Comparison of ENCODE assay signal across 8 cellular contexts in genomic region chr9:126861707-126862460, GRCh38. TPM values are rescaled to one million over a fixed set of nuclear protein-coding genes. Genes with fewer than 3 reads are reported as not detected.
DNase-seq lines count a peak whose midpoint lies in the region; ATAC-seq and TF ChIP-seq lines count a peak whose summit lies in the region.

No MANE protein-coding gene starts in this region.

- TF ChIP-seq CTCF in esophagus muscularis mucosa (IDR thresholded peaks at IDR 0.05) (no peak), progenitor cell of endocrine pancreas (IDR thresholded peaks at IDR 0.05; ENCODE audit: unreplicated experiment) (no peak)

- H3K27me3 Mint-ChIP-seq in progenitor cell of endocrine pancreas = peaks cover 17% of the 10 kb centered on the region

- DNase-seq in H7 (peak; percentile 52), SKM-1 (lab: John Stamatoyannopoulos, UW; ENCODE audit: unreplicated experiment) (peak; percentile 72), esophagus muscularis mucosa (ENCODE audit: extremely low spot score) (no peak), progenitor cell of endocrine pancreas (ENCODE audit: low spot score, unreplicated experiment) (no peak), NCI-H510A treated with DMSO at 0.1 percent for 48 hours (lab: John Stamatoyannopoulos, UW) (no peak)

- peak overlapping the region; percentile 80 for H3K27ac Mint-ChIP-seq in progenitor cell of endocrine pancreas

- H3K9me3 Mint-ChIP-seq in progenitor cell of endocrine pancreas (ENCODE audit: low read depth) = no peaks in the 10 kb centered on the region

- H3K27ac ChIP-seq in esophagus muscularis mucosa (replicated peaks in 1 of 4) = peak overlapping the region in 3 of 4 donors; percentile 83 to 95 (median 93)

- H3K4me3 ChIP-seq in H7 (ENCODE audit: insufficient read depth, low read depth, low read length) = peak overlapping the region; percentile 82
- peak overlapping the region; percentile 90 to 99 (median 94) for H3K4me3 ChIP-seq in esophagus muscularis mucosa

- no peak for TF ChIP-seq POLR2A in esophagus muscularis mucosa (IDR thresholded peaks at IDR 0.05; ENCODE audit: low read depth)

- intact Hi-C loops in esophagus muscularis mucosa (cut with DNase I) = loop anchor here (5.0 kb wide), 1 partner anchor 55 kb away; no protein-coding TSS in a partner anchor

- H3K27me3 ChIP-seq in H7 (ENCODE audit: control insufficient read depth, insufficient read depth, low read length) (peaks cover 1% of the 10 kb centered on the region; the same call in 1 of the 2 replicates), esophagus muscularis mucosa (no peaks in the 10 kb centered on the region)

- H3K4me1 ChIP-seq in esophagus muscularis mucosa = peaks cover 28 to 47% (median 39%) of the 10 kb centered on the region in 4 donors

- WGBS in esophagus muscularis mucosa = 35% methylated on average over 11 of the region's 11 CpGs

- H3K4me1 Mint-ChIP-seq in progenitor cell of endocrine pancreas (ENCODE audit: low read depth) = peaks cover 20% of the 10 kb centered on the region

- peaks cover 5% of the 10 kb centered on the region for H3K36me3 Mint-ChIP-seq in progenitor cell of endocrine pancreas (ENCODE audit: insufficient read depth)

- H3K36me3 ChIP-seq in H7 (replicated peaks; ENCODE audit: control insufficient read depth, insufficient read depth, low read length) (no peaks in the 10 kb centered on the region; the same call in 1 of the 2 replicates), esophagus muscularis mucosa (peaks cover 0 to 30% (median 16%) of the 10 kb centered on the region in 4 donors)

- TF ChIP-seq EP300 in esophagus muscularis mucosa (IDR thresholded peaks at IDR 0.05) = no peak

- ATAC-seq in HG03097 (IDR thresholded peaks at IDR 0.05; ENCODE audit: low FRiP score, unreplicated experiment) (no peak), GM21576 (IDR thresholded peaks at IDR 0.05; ENCODE audit: unreplicated experiment) (no peak), GM19324 (IDR thresholded peaks at IDR 0.05; ENCODE audit: low FRiP score, unreplicated experiment) (no peak)

- no peaks in the 10 kb centered on the region for H3K9me3 ChIP-seq in esophagus muscularis mucosa

- H3K4me3 Mint-ChIP-seq in progenitor cell of endocrine pancreas (ENCODE audit: low read depth) = peak overlapping the region; percentile 79

RNA-seq across cellular contexts. Expression of gene ZBTB34, which starts 1.4 kb away (rescaled TPM):
- total RNA-seq in H7 (2014; rRNA removed; shearing (Covaris generic)) = 11.2 and 14.1 TPM in 2 replicates
- total RNA-seq in esophagus muscularis mucosa (10 to 100 TPM; 10.4 to 16.8 (median 12.6) TPM), progenitor cell of endocrine pancreas (21.5 TPM in 2 replicates)

RNA-seq across cellular contexts. Expression of gene RALGPS1, which starts 52.7 kb away (rescaled TPM):
- 6.4 and 8.8 TPM in 2 replicates for total RNA-seq in H7 (2014; rRNA removed; shearing (Covaris generic))
- total RNA-seq in esophagus muscularis mucosa = 10 to 100 TPM in 2 of 4 donors, 1 to 10 TPM in 2; 4.6 to 11.9 (median 10.0) TPM
- total RNA-seq in progenitor cell of endocrine pancreas = 39.2 and 43.8 TPM in 2 replicates

RNA-seq across cellular contexts. Expression of gene ZBTB43, which starts 57.0 kb away (rescaled TPM):
- 7.2 and 7.6 TPM in 2 replicates for total RNA-seq in H7 (2014; rRNA removed; shearing (Covaris generic))
- 1 to 10 TPM; 8.7 to 9.9 (median 9.4) TPM for total RNA-seq in esophagus muscularis mucosa
- total RNA-seq in progenitor cell of endocrine pancreas = 16.9 and 21.8 TPM in 2 replicates

Comparison
In these comparisons a context has a peak if more than half of its experiments do, and no peak if none do; other contexts are left out.
1. DNase-seq: peak in H7 (single experiment) and SKM-1 (single experiment); none in esophagus muscularis mucosa (single experiment), progenitor cell of endocrine pancreas (single experiment) and NCI-H510A treated with DMSO at 0.1 percent for 48 hours (single experiment).